30 cellular contexts compared by ENCODE assay signal in the genomic region with DNA sequence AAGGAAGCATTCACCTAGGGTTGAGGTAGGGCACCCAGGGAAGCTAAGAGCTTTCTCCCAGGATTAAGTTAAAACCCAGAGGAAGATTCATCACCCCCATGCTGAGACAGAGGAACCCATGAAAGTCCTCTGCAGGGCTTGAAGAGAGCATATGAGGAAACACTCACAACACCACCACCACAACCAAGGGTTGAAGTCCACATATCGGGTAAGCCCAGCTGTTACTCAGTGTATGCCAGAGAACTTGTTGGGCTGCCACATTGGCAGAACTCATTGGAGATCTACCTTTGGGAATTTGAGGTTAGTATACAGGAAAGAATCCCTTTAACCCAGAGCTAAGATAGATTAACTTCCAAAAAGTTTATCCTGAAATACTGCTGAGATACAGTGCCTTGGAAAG.
"Had no signal": no experiment of that assay in that cellular context is flagged by ENCODE, and none has a peak within 500 bp of the region (broad histone marks: within the 10 kb centered on the region; RNA-seq: fewer than 3 reads in every experiment).

No MANE protein-coding gene starts in this region.

- FAIRE-seq: pancreas had no signal

- ATAC-seq: naive thymus-derived CD8-positive, alpha-beta T cell; psoas muscle; right cardiac atrium; stimulated activated memory B cell treated with anti-CD40 and anti-IgM and Interleukin-4, amounts not matched to agents 10 μg/mL and 1 μg/mL and 100 μg/mL, for 72 hours; stimulated activated naive CD8-positive, alpha-beta T cell treated with anti-CD3 and anti-CD28 coated beads, Interleukin-15, amount 100 ng/mL, for 72 hours; stimulated activated naive CD8-positive, alpha-beta T cell treated with anti-CD3 and anti-CD28 coated beads, Interleukin-15, Interleukin-2, amounts not matched to agents 100 U/mL and 50 U/mL, for 24 hours; upper lobe of right lung had no signal

- DNase-seq: naive thymus-derived CD8-positive, alpha-beta T cell; nephron progenitor cell; nucleus accumbens; pancreas; psoas muscle; right cardiac atrium; right lobe of liver; sigmoid colon; spleen; stimulated activated CD4-positive, alpha-beta T cell treated with anti-CD3 and anti-CD28 coated beads, Interleukin-12 subunit alpha, Interleukin-12 subunit beta, amount 100 ng/mL, for 4 hours; stimulated activated CD4-positive, alpha-beta T cell treated with anti-CD3 and anti-CD28 coated beads, Interleukin-1b, Interleukin-23, amount 100 ng/mL, for 48 hours; stimulated activated CD4-positive, alpha-beta T cell treated with anti-CD3 and anti-CD28 coated beads, Interleukin-4, amount 100 ng/mL, for 1 hour; stimulated activated CD4-positive, alpha-beta T cell treated with anti-CD3 and anti-CD28 coated beads, Interleukin-4, amount 100 ng/mL, for 4 hours; stimulated activated CD8-positive, alpha-beta memory T cell treated with anti-CD3 and anti-CD28 coated beads, Interleukin-4, amount 100 ng/mL, for 48 hours; stimulated activated naive CD4-positive, alpha-beta T cell; stimulated activated naive CD8-positive, alpha-beta T cell treated with anti-CD3 and anti-CD28 coated beads, Interleukin-15, amount 100 ng/mL, for 72 hours; stimulated activated naive CD8-positive, alpha-beta T cell treated with anti-CD3 and anti-CD28 coated beads, Interleukin-15, Interleukin-2, amounts not matched to agents 100 U/mL and 50 U/mL, for 24 hours; substantia nigra; testis; tibial artery; transverse colon; upper lobe of right lung; uterus had no signal

- H3K9me3 Mint-ChIP-seq: naive thymus-derived CD8-positive, alpha-beta T cell; natural killer cell treated with Interleukin-12 subunit alpha and Interleukin-12 subunit beta and Interleukin-15 and Interleukin-18, amount 100 ng/mL, for 72 hours; stimulated activated naive CD8-positive, alpha-beta T cell treated with anti-CD3 and anti-CD28 coated beads, Interleukin-15, amount 100 ng/mL, for 72 hours; type B pancreatic cell had no signal

- H3K27ac ChIP-seq: neutrophil, pancreas, psoas muscle, right lobe of liver, sigmoid colon, spleen, suprapubic skin, testis, tibial artery, transverse colon, upper lobe of right lung, uterus had no signal

- H3K36me3 ChIP-seq: neutrophil, pancreas, right lobe of liver, sigmoid colon, spleen, suprapubic skin, tibial artery, transverse colon, upper lobe of right lung, uterus had no signal

- H3K4me3 ChIP-seq: pancreas, psoas muscle, right lobe of liver, sigmoid colon, smooth muscle cell, spleen, suprapubic skin, testis, tibial artery, transverse colon, upper lobe of right lung, uterus had no signal

- H3K27me3 Mint-ChIP-seq: stimulated activated memory B cell treated with anti-CD40 and anti-IgM and Interleukin-4, amounts not matched to agents 10 μg/mL and 1 μg/mL and 100 μg/mL, for 72 hours had no signal

- H3K4me3 Mint-ChIP-seq: naive thymus-derived CD8-positive, alpha-beta T cell; natural killer cell treated with Interleukin-12 subunit alpha and Interleukin-12 subunit beta and Interleukin-15 and Interleukin-18, amount 100 ng/mL, for 72 hours; nephron progenitor cell; neural crest cell; stimulated activated memory B cell treated with anti-CD40 and anti-IgM and Interleukin-4, amounts not matched to agents 10 μg/mL and 1 μg/mL and 100 μg/mL, for 72 hours; stimulated activated naive CD8-positive, alpha-beta T cell treated with anti-CD3 and anti-CD28 coated beads, Interleukin-15, amount 100 ng/mL, for 72 hours; type B pancreatic cell had no signal

- H3K27me3 ChIP-seq: neutrophil, right lobe of liver, sigmoid colon, suprapubic skin, testis, tibial artery, transverse colon, upper lobe of right lung, uterus had no signal

- H3K36me3 Mint-ChIP-seq: naive thymus-derived CD8-positive, alpha-beta T cell; natural killer cell treated with Interleukin-12 subunit alpha and Interleukin-12 subunit beta and Interleukin-15 and Interleukin-18, amount 100 ng/mL, for 72 hours; stimulated activated memory B cell treated with anti-CD40 and anti-IgM and Interleukin-4, amounts not matched to agents 10 μg/mL and 1 μg/mL and 100 μg/mL, for 72 hours; type B pancreatic cell had no signal

- H3K4me1 Mint-ChIP-seq: naive thymus-derived CD8-positive, alpha-beta T cell; nephron progenitor cell; neural crest cell; stimulated activated memory B cell treated with anti-CD40 and anti-IgM and Interleukin-4, amounts not matched to agents 10 μg/mL and 1 μg/mL and 100 μg/mL, for 72 hours; stimulated activated naive CD8-positive, alpha-beta T cell treated with anti-CD3 and anti-CD28 coated beads, Interleukin-15, amount 100 ng/mL, for 72 hours had no signal

- H3K27ac Mint-ChIP-seq: natural killer cell treated with Interleukin-12 subunit alpha and Interleukin-12 subunit beta and Interleukin-15 and Interleukin-18, amount 100 ng/mL, for 72 hours; nephron progenitor cell; stimulated activated memory B cell treated with anti-CD40 and anti-IgM and Interleukin-4, amounts not matched to agents 10 μg/mL and 1 μg/mL and 100 μg/mL, for 72 hours; stimulated activated naive CD8-positive, alpha-beta T cell treated with anti-CD3 and anti-CD28 coated beads, Interleukin-15, amount 100 ng/mL, for 72 hours; type B pancreatic cell had no signal

- H3K4me1 ChIP-seq: pancreas, psoas muscle, right lobe of liver, sigmoid colon, spleen, suprapubic skin, testis, tibial artery, transverse colon, upper lobe of right lung, uterus had no signal

- H3K9me3 ChIP-seq: neutrophil, pancreas, psoas muscle, right lobe of liver, sigmoid colon, spleen, suprapubic skin, testis, tibial artery, transverse colon, upper lobe of right lung, uterus had no signal
